In genomic region chr6:64803470-64804166, GRCh38 we compare ENCODE assay signal across 23 cellular contexts.
"Had no signal": no experiment of that assay in that cellular context is flagged by ENCODE, and none has a peak within 500 bp of the region (broad histone marks: within the 10 kb centered on the region; RNA-seq: fewer than 3 reads in every experiment).

No MANE protein-coding gene starts in this region.

- DNase-seq: colonic mucosa; effector CD8-positive, alpha-beta T cell; endodermal cell; foreskin fibroblast; left cardiac atrium; naive B cell; stimulated activated CD4-positive, alpha-beta T cell treated with anti-CD3 and anti-CD28 coated beads, Interleukin-15, amount 100 ng/mL, for 24 hours; stimulated activated CD4-positive, alpha-beta T cell treated with anti-CD3 and anti-CD28 coated beads, Interleukin-2, amount 100 ng/mL, for 48 hours; stimulated activated naive CD4-positive, alpha-beta T cell; stimulated activated naive CD8-positive, alpha-beta T cell treated with anti-CD3 and anti-CD28 coated beads, Interleukin-15, amount 100 ng/mL, for 72 hours; transverse colon had no signal

- H2AFZ ChIP-seq: hepatocyte had no signal

- H3K4me1 ChIP-seq: colonic mucosa, gastroesophageal sphincter, heart left ventricle, left lung, prostate gland, right atrium auricular region, suprapubic skin, vagina had no signal

- H3K36me3 ChIP-seq: colonic mucosa, gastroesophageal sphincter, heart left ventricle, left lung, prostate gland, right atrium auricular region, suprapubic skin, transverse colon, vagina had no signal

- H3K9me3 ChIP-seq: colonic mucosa, gastroesophageal sphincter, heart left ventricle, mucosa of descending colon, prostate gland, right atrium auricular region, suprapubic skin, transverse colon, vagina had no signal

- H3K27me3 ChIP-seq: colonic mucosa, gastroesophageal sphincter, heart left ventricle, hepatocyte, left lung, right atrium auricular region, suprapubic skin, transverse colon, vagina had no signal

- H3K4me3 ChIP-seq: colonic mucosa, gastroesophageal sphincter, heart left ventricle, hepatocyte, left lung, mucosa of descending colon, prostate gland, right atrium auricular region, skin epidermis, suprapubic skin, transverse colon, vagina had no signal

- H3K4me2 ChIP-seq: hepatocyte had no signal

- H3K27ac ChIP-seq: colonic mucosa, epithelial cell of prostate, gastroesophageal sphincter, heart left ventricle, hepatocyte, left lung, prostate gland, right atrium auricular region, skin epidermis, suprapubic skin, transverse colon, vagina had no signal

- ATAC-seq: esophagus mucosa; gastroesophageal sphincter; heart left ventricle; left cardiac atrium; left lung; mucosa of descending colon; stimulated activated naive CD8-positive, alpha-beta T cell treated with anti-CD3 and anti-CD28 coated beads, Interleukin-15, amount 100 ng/mL, for 72 hours had no signal
